ENCODE assay signal across 24 cellular contexts in the genomic region with DNA sequence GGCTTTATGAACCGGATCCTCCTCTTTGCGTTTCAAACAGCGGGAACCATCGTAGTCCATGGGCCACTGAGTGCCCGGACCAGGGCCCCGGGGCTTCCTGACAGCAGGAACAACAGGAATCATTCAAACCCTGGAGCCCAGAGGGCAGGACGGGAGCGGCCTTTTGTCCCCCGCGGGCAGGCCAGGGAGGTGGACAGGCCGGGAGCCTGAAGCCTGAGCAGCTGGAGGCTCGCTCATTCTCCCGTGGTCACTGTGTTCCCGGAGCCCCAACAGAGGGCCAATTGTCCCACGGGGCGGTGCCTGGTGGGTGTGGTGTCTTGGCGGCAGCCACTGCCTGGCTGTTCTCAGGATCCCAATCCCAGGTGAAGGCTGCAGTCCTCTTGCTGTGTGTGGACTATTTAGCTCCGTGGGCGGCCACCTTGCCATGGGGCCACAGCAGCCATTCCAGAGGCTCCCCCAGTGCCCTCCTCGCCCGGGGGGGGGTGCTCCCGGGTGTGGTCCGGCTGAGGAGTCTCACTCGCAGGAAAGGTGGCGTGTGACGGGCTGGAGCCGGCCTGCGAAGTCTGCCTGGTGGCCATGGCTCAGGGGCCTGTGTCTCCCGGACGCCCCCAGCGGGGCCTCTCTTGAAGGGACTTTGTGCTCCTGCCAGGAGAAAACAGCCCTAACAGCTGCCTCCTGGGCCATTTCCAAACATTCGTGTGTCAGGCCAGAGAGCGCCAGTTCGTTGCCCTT.
DNase-seq lines count a peak whose midpoint lies in the region; ATAC-seq and TF ChIP-seq lines count a peak whose summit lies in the region.
"Had no signal": no experiment of that assay in that cellular context is flagged by ENCODE, and none has a peak within 500 bp of the region (broad histone marks: within the 10 kb centered on the region; RNA-seq: fewer than 3 reads in every experiment).

No MANE protein-coding gene starts in this region.

- H3K9me3 ChIP-seq in right atrium auricular region (peaks cover 0 to 9% of the 10 kb centered on the region in 2 donors), lower lobe of right lung (peaks cover 3% of the 10 kb centered on the region)
- H3K9me3 ChIP-seq: prostate gland had no signal

- H3K27ac ChIP-seq in right atrium auricular region: no peak overlapping the region
- H3K27ac ChIP-seq in lower lobe of right lung: no peak overlapping the region
- H3K27ac ChIP-seq: ascending aorta, cardiac muscle cell, prostate gland, WERI-Rb-1 had no signal

- intact Hi-C loops in left cardiac atrium (cut with DNase I): no loop called here
- intact Hi-C loops in lower lobe of right lung (cut with DNase I): no loop called here

- H3K27me3 ChIP-seq in right atrium auricular region (no peaks in the 10 kb centered on the region), lower lobe of right lung (ENCODE audit: low read depth) (peaks cover 57% of the 10 kb centered on the region)
- H3K27me3 ChIP-seq: ascending aorta had no signal

- DNase-seq in left cardiac atrium (peak; percentile 14), right atrium auricular region (ENCODE audit: low spot score) (no peak), SW480 (ENCODE audit: low spot score) (peak; percentile 77), lower lobe of right lung (peak; percentile 37)
- DNase-seq: activated CD4-positive, alpha-beta T cell treated with anti-CD3 and anti-CD28 coated beads, Interleukin-2, amount 10 ng/mL, durations not matched to agents 24 days and 14 days; CD4-positive, CD25-positive, alpha-beta regulatory T cell; cortex of kidney; effector memory CD8-positive, alpha-beta T cell; Karpas-422; mammary epithelial cell; NCI-H1436; NCI-H2081 treated with DMSO at 0.1 percent for 48 hours; NCI-H226; T-helper 9 cell; trophoblast cell had no signal

- H3K4me1 ChIP-seq in right atrium auricular region: no peaks in the 10 kb centered on the region
- no peaks in the 10 kb centered on the region for H3K4me1 ChIP-seq in lower lobe of right lung
- H3K4me1 ChIP-seq: ascending aorta, prostate gland had no signal

- H3K36me3 ChIP-seq in right atrium auricular region (no peaks in the 10 kb centered on the region), lower lobe of right lung (no peaks in the 10 kb centered on the region)
- H3K36me3 ChIP-seq: ascending aorta, cardiac muscle cell, prostate gland, WERI-Rb-1 had no signal

- TF ChIP-seq CTCF in right atrium auricular region (IDR thresholded peaks at IDR 0.05) (no peak), lower lobe of right lung (IDR thresholded peaks at IDR 0.05) (no peak)

- no peak overlapping the region for H3K4me3 ChIP-seq in right atrium auricular region
- H3K4me3 ChIP-seq in lower lobe of right lung: no peak overlapping the region
- H3K4me3 ChIP-seq: ascending aorta, cardiac muscle cell, GM23338, prostate gland had no signal

- ATAC-seq in left cardiac atrium (no peak), lower lobe of right lung (no peak), GM18861 (IDR thresholded peaks at IDR 0.05; ENCODE audit: unreplicated experiment) (no peak), GM19328 (IDR thresholded peaks at IDR 0.05; ENCODE audit: unreplicated experiment) (no peak), HG02642 (IDR thresholded peaks at IDR 0.05; ENCODE audit: poor library complexity, unreplicated experiment) (no peak)
- ATAC-seq: activated naive CD4-positive, alpha-beta T cell treated with anti-CD3 and anti-CD28 coated beads, Interleukin-2, amount 50 U/mL, for 72 hours; effector memory CD8-positive, alpha-beta T cell; GM23338 had no signal
